In genomic region chr20:31841928-31842327, GRCh38 we compare ENCODE assay signal across 10 cellular contexts. TPM values are rescaled to one million over a fixed set of nuclear protein-coding genes. Genes with fewer than 3 reads are reported as not detected.
DNase-seq lines count a peak whose midpoint lies in the region; ATAC-seq and TF ChIP-seq lines count a peak whose summit lies in the region.
"Had no signal": no experiment of that assay in that cellular context is flagged by ENCODE, and none has a peak within 500 bp of the region (broad histone marks: within the 10 kb centered on the region; RNA-seq: fewer than 3 reads in every experiment).

No MANE protein-coding gene starts in this region.

- H3K4me3 ChIP-seq in left ventricle myocardium inferior (peak overlapping the region; percentile 64), cardiac fibroblast (replicated peaks in 1 of 2; ENCODE audit: low read depth in 2 of 2, low read length in 2 of 2) (peak overlapping the region in 1 of 2 donors; percentile 62), aorta (ENCODE audit: low read length in 2 of 2) (no peak overlapping the region)

- 5 to 6% methylated on average over 8 of the region's 8 CpGs for WGBS in aorta, 2 donors

- H3K27ac Mint-ChIP-seq in activated naive CD4-positive, alpha-beta T cell treated with anti-CD3 and anti-CD28 coated beads, Interleukin-2, amount 50 U/mL, for 72 hours = no peak overlapping the region

- no peak for ATAC-seq in Right ventricle myocardium superior (ENCODE audit: poor library complexity)
- peak; percentile 23 for ATAC-seq in aorta (ENCODE audit: low FRiP score)
- no peak for ATAC-seq in activated naive CD4-positive, alpha-beta T cell treated with anti-CD3 and anti-CD28 coated beads, Interleukin-2, amount 50 U/mL, for 72 hours
- ATAC-seq in GM18909 (IDR thresholded peaks at IDR 0.05; ENCODE audit: poor library complexity, unreplicated experiment) = no peak
- ATAC-seq in HG02852 (IDR thresholded peaks at IDR 0.05; ENCODE audit: unreplicated experiment) = no peak

- H3K9me3 Mint-ChIP-seq in activated naive CD4-positive, alpha-beta T cell treated with anti-CD3 and anti-CD28 coated beads, Interleukin-2, amount 50 U/mL, for 72 hours = no peaks in the 10 kb centered on the region

- H3K27me3 ChIP-seq in left ventricle myocardium inferior (ENCODE audit: low read depth) = peaks cover 5% of the 10 kb centered on the region
- H3K27me3 ChIP-seq in aorta (ENCODE audit: control insufficient read depth in 1 of 2, insufficient read depth in 2 of 2, low read length in 1 of 2) = no peaks in the 10 kb centered on the region

- no peak for DNase-seq in left ventricle myocardium inferior
- DNase-seq in Right ventricle myocardium superior = no peak
- DNase-seq in cardiac fibroblast (ENCODE audit: low read depth in 2 of 2) = peak; percentile 77 to 94
- peak; percentile 47 to 81 for DNase-seq in lung microvascular endothelial cell (ENCODE audit: low read depth in 2 of 2)
- peak; percentile 87 to 93 for DNase-seq in aorta
- DNase-seq in activated naive CD4-positive, alpha-beta T cell treated with anti-CD3 and anti-CD28 coated beads, Interleukin-2, amount 50 U/mL, for 72 hours (ENCODE audit: low spot score in 2 of 2) = no peak
- DNase-seq: NCI-H510A treated with DMSO at 0.1 percent for 48 hours had no signal

- H3K27ac ChIP-seq in left ventricle myocardium inferior (replicated peaks) = peak overlapping the region; percentile 87
- H3K27ac ChIP-seq in aorta (ENCODE audit: low read depth in 1 of 2, low read length in 2 of 2) = peak overlapping the region; percentile 71 to 82

- H3K9me3 ChIP-seq in left ventricle myocardium inferior (replicated peaks) (no peaks in the 10 kb centered on the region), aorta (ENCODE audit: control insufficient read depth, low read length) (no peaks in the 10 kb centered on the region)

- H3K36me3 ChIP-seq in left ventricle myocardium inferior (no peaks in the 10 kb centered on the region), aorta (ENCODE audit: control insufficient read depth in 1 of 2, insufficient read depth in 2 of 2, low read length in 1 of 2) (no peaks in the 10 kb centered on the region)

- no peaks in the 10 kb centered on the region for H3K36me3 Mint-ChIP-seq in activated naive CD4-positive, alpha-beta T cell treated with anti-CD3 and anti-CD28 coated beads, Interleukin-2, amount 50 U/mL, for 72 hours

- intact Hi-C loops in left ventricle myocardium inferior (cut with micrococcal nuclease) (no loop called here), Right ventricle myocardium superior (cut with DNase I) (no loop called here), aorta (cut with DNase I) (loop anchor here in 1 of 2 donors (10.0 kb wide), 1 partner anchor 117 kb away; the partner anchor contains the start of gene BCL2L1)

- TF ChIP-seq CTCF in left ventricle myocardium inferior (IDR thresholded peaks at IDR 0.05; ENCODE audit: borderline replicate concordance) (no peak), cardiac fibroblast (IDR thresholded peaks at IDR 0.05; ENCODE audit: low read depth, low read length) (no peak)

- H3K4me1 ChIP-seq in left ventricle myocardium inferior = peaks cover 59% of the 10 kb centered on the region
- H3K4me1 ChIP-seq in aorta (ENCODE audit: control insufficient read depth in 1 of 2, insufficient read depth in 2 of 2, low read length in 2 of 2) = no peaks in the 10 kb centered on the region

RNA-seq across cellular contexts. Expression of gene FOXS1, which starts 3.5 kb away (rescaled TPM):
- total RNA-seq in left ventricle myocardium inferior = 1.6 TPM
- total RNA-seq in Right ventricle myocardium superior = 0.62 TPM
- total RNA-seq in lung microvascular endothelial cell = 0.20 and 0.22 TPM in 2 replicates
- total RNA-seq in aorta = 10 to 100 TPM in 1 of 2 donors, 1 to 10 TPM in 1; 10.0 to 20.2 TPM
- 10 to 100 TPM; 11.4 to 76.4 TPM for polyA plus RNA-seq in aorta
- not detected for total RNA-seq in activated naive CD4-positive, alpha-beta T cell treated with anti-CD3 and anti-CD28 coated beads, Interleukin-2, amount 50 U/mL, for 72 hours
- total RNA-seq: LHCN-M2 had no signal

RNA-seq across cellular contexts. Expression of gene MYLK2, which starts 22.8 kb away (rescaled TPM):
- total RNA-seq in left ventricle myocardium inferior (0.25 TPM), Right ventricle myocardium superior (0.19 TPM), lung microvascular endothelial cell (17.3 and 18.5 TPM in 2 replicates), aorta (under 1 TPM in 1 of 2 donors, not detected in 1; 0.30 TPM)
- polyA plus RNA-seq in aorta = 1 to 10 TPM in 1 of 2 donors, not detected in 1; 8.1 TPM
- under 1 TPM; 0.31 to 0.34 TPM for total RNA-seq in activated naive CD4-positive, alpha-beta T cell treated with anti-CD3 and anti-CD28 coated beads, Interleukin-2, amount 50 U/mL, for 72 hours

RNA-seq across cellular contexts. Expression of gene DUSP15, which starts 28.4 kb away (rescaled TPM):
- total RNA-seq in left ventricle myocardium inferior (5.1 TPM), Right ventricle myocardium superior (2.5 TPM), lung microvascular endothelial cell (0.65 and 0.79 TPM in 2 replicates), aorta (1 to 10 TPM; 2.4 to 4.7 TPM)
- 10 to 100 TPM in 1 of 2 donors, 1 to 10 TPM in 1; 2.6 to 31.7 TPM for polyA plus RNA-seq in aorta
- total RNA-seq in activated naive CD4-positive, alpha-beta T cell treated with anti-CD3 and anti-CD28 coated beads, Interleukin-2, amount 50 U/mL, for 72 hours = not detected

RNA-seq across cellular contexts. Expression of gene TTLL9, which starts 28.5 kb away (rescaled TPM):
- 0.05 TPM for total RNA-seq in left ventricle myocardium inferior
- not detected for total RNA-seq in Right ventricle myocardium superior
- total RNA-seq in lung microvascular endothelial cell = under 0.01 and 0.22 TPM in 2 replicates
- total RNA-seq in aorta = under 1 TPM; 0.19 to 0.81 TPM
- polyA plus RNA-seq in aorta = under 1 TPM in 1 of 2 donors, not detected in 1; 0.61 TPM
- total RNA-seq in activated naive CD4-positive, alpha-beta T cell treated with anti-CD3 and anti-CD28 coated beads, Interleukin-2, amount 50 U/mL, for 72 hours = not detected
- total RNA-seq: LHCN-M2 had no signal

Comparison
In these comparisons a context has a peak if more than half of its experiments do, and no peak if none do; other contexts are left out.
1. DNase-seq: peak in cardiac fibroblast (2 of 2), lung microvascular endothelial cell (2 of 2) and aorta (2 of 2); none in left ventricle myocardium inferior (single experiment), Right ventricle myocardium superior (single experiment) and activated naive CD4-positive, alpha-beta T cell treated with anti-CD3 and anti-CD28 coated beads, Interleukin-2, amount 50 U/mL, for 72 hours (0 of 2).
2. RNA of gene MYLK2, which starts 22.8 kb away (total RNA-seq): 17.3 to 18.5 TPM in lung microvascular endothelial cell; 0.31 to 0.34 TPM in activated naive CD4-positive, alpha-beta T cell treated with anti-CD3 and anti-CD28 coated beads, Interleukin-2, amount 50 U/mL, for 72 hours, 0.30 TPM in aorta, 0.25 TPM in left ventricle myocardium inferior (single experiment) and 0.19 TPM in Right ventricle myocardium superior (single experiment); every median in the first group is over 10 times any median in the second.